Comparison of ENCODE assay signal across 7 cellular contexts in genomic region chr2:16664809-16665745, GRCh38. TPM values are rescaled to one million over a fixed set of nuclear protein-coding genes. Genes with fewer than 3 reads are reported as not detected.
A peak's percentile ranks its signal among the peaks of the same experiment; 100 is the strongest.
DNase-seq lines count a peak whose midpoint lies in the region; ATAC-seq and TF ChIP-seq lines count a peak whose summit lies in the region.

No MANE protein-coding gene starts in this region.

- H2BK5ac ChIP-seq in IMR-90 (ENCODE audit: low read depth, low read length, poor library complexity, severe bottlenecking): no peak overlapping the region

- no peak for TF ChIP-seq CTCF in IMR-90 (conservative IDR thresholded peaks at IDR 0.05; ENCODE audit: low read depth, low read length)
- TF ChIP-seq CTCF in nephron progenitor cell (IDR thresholded peaks at IDR 0.05): no peak

- H3K36me3 Mint-ChIP-seq in nephron progenitor cell (ENCODE audit: low read depth): no peaks in the 10 kb centered on the region

- peak overlapping the region; percentile 74 for H3K4me3 ChIP-seq in IMR-90 (ENCODE audit: insufficient read depth, low read depth, low read length)
- H3K4me3 ChIP-seq in duodenal mucosa (ENCODE audit: low read depth in 1 of 2, low read length in 2 of 2): peak overlapping the region; percentile 47 to 74

- peaks cover 59% of the 10 kb centered on the region for H3K27me3 Mint-ChIP-seq in nephron progenitor cell (ENCODE audit: low read depth, poor library complexity)

- TF ChIP-seq POLR2A in IMR-90 (IDR thresholded peaks at IDR 0.05; ENCODE audit: low read depth, low read length): no peak

- H3K9me1 ChIP-seq in IMR-90 (ENCODE audit: insufficient read depth, low read length): no peaks in the 10 kb centered on the region; the same call in 1 of the 2 replicates

- H3K4me1 ChIP-seq in IMR-90 (ENCODE audit: control insufficient read depth, insufficient read depth, low read length): peaks cover 20% of the 10 kb centered on the region; the same call in 1 of the 2 replicates
- peaks cover 38 to 42% of the 10 kb centered on the region in 2 donors for H3K4me1 ChIP-seq in duodenal mucosa (ENCODE audit: control insufficient read depth in 1 of 2, insufficient read depth in 2 of 2, low read length in 2 of 2)

- dilution Hi-C loops in IMR-90 (cut with HindIII; ENCODE audit: low sequenced_read_pairs, unreplicated experiment): no loop called here

- peak overlapping the region; percentile 88 for H3K4me3 Mint-ChIP-seq in nephron progenitor cell

- peak overlapping the region; percentile 4; the same call in 1 of the 2 replicates for H3K27ac ChIP-seq in IMR-90 (ENCODE audit: insufficient read depth, low read length)
- peak overlapping the region; percentile 15 for H3K27ac ChIP-seq in duodenal mucosa (ENCODE audit: low read depth, low read length)

- H3K4me2 ChIP-seq in IMR-90 (ENCODE audit: low read depth, low read length): peak overlapping the region; percentile 53

- BruUV-seq in IMR-90 (replicated peaks; lab: Mats Ljungman, UMichigan): no TSS peak

- H2BK15ac ChIP-seq in IMR-90 (ENCODE audit: low read depth, low read length): no peak overlapping the region

- H3K4ac ChIP-seq in IMR-90 (ENCODE audit: low read depth, low read length): no peak overlapping the region

- 0 out of 4 replicates have a peak, but pooled peaks cover 0 to 4% of the 10 kb centered on the region in 2 experiments for H3K79me1 ChIP-seq in IMR-90 (ENCODE audit: low read depth in 1 of 2, low read length in 2 of 2)

- peak overlapping the region; percentile 81 for H2AFZ ChIP-seq in IMR-90 (replicated peaks; ENCODE audit: low read length, poor library complexity)

- peak; percentile 7 for ATAC-seq in GM19397 (IDR thresholded peaks at IDR 0.05; ENCODE audit: unreplicated experiment)
- ATAC-seq in IMR-90 (ENCODE audit: low read depth): peak; percentile 60
- no peak for ATAC-seq in HG03457 (IDR thresholded peaks at IDR 0.05; ENCODE audit: unreplicated experiment)

- POLR2A ChIA-PET in IMR-90 (lab: Charles Lee; ENCODE audit: unreplicated experiment): no interaction called here

- no peaks in the 10 kb centered on the region for H3K9me3 Mint-ChIP-seq in nephron progenitor cell

- H3K36me3 ChIP-seq in IMR-90 (ENCODE audit: control insufficient read depth, insufficient read depth, low read length): no peaks in the 10 kb centered on the region
- H3K36me3 ChIP-seq in duodenal mucosa (ENCODE audit: control insufficient read depth in 1 of 2, insufficient read depth in 2 of 2, low read length in 2 of 2): no peaks in the 10 kb centered on the region

- CTCF ChIA-PET in IMR-90 (lab: Yijun Ruan, JAX): no interaction called here

- WGBS in IMR-90 (ENCODE audit: extremely low coverage in 2 of 2, insufficient read length in 1 of 2), 2 experiments: 41% methylated on average over 4 of the region's 33 CpGs; no CpG with 5 or more reads in 1 of the 2 experiments

- H2AK9ac ChIP-seq in IMR-90 (replicated peaks; ENCODE audit: low read depth, low read length, poor library complexity): no peak overlapping the region

- no peak overlapping the region for H2BK20ac ChIP-seq in IMR-90 (ENCODE audit: low read depth, low read length)

- intact Hi-C loops in IMR-90 (cut with micrococcal nuclease): loop anchor here (2.0 to 5.0 kb wide), 4 partner anchors 46 to 92 kb away; no protein-coding TSS in a partner anchor

- H3K4me1 Mint-ChIP-seq in nephron progenitor cell: peaks cover 51% of the 10 kb centered on the region

- H3K9ac ChIP-seq in IMR-90 (ENCODE audit: low read depth, low read length) (peak overlapping the region; percentile 69), duodenal mucosa (ENCODE audit: low read depth in 1 of 2, low read length in 2 of 2) (peak overlapping the region; percentile 48 to 64)

- no peak overlapping the region for H4K91ac ChIP-seq in IMR-90 (ENCODE audit: insufficient read depth, low read depth, low read length)

- H4K20me1 ChIP-seq in IMR-90 (ENCODE audit: insufficient read depth, low read length): no peaks in the 10 kb centered on the region

- no peak for TF ChIP-seq RAD21 in IMR-90 (IDR thresholded peaks at IDR 0.05; ENCODE audit: low read length)

- H3K9me3 ChIP-seq in IMR-90 (ENCODE audit: control insufficient read depth, insufficient read depth, low read length): no peaks in the 10 kb centered on the region
- H3K9me3 ChIP-seq in duodenal mucosa (ENCODE audit: control insufficient read depth in 1 of 2, low read length in 2 of 2): no peaks in the 10 kb centered on the region

- in situ Hi-C loops in IMR-90 (cut with MboI; ENCODE audit: low sequenced_read_pairs): no loop called here

- no peak overlapping the region for H4K5ac ChIP-seq in IMR-90 (ENCODE audit: low read depth, low read length)

- H3K27me3 ChIP-seq in IMR-90 (ENCODE audit: control insufficient read depth, insufficient read depth, low read length) (peaks cover 21% of the 10 kb centered on the region; the same call in 1 of the 2 replicates), duodenal mucosa (ENCODE audit: control insufficient read depth in 1 of 2, insufficient read depth in 2 of 2, low read length in 2 of 2) (peaks cover 8 to 20% of the 10 kb centered on the region in 2 donors)

- H3K18ac ChIP-seq in IMR-90 (ENCODE audit: low read depth, low read length): peak overlapping the region; percentile 21; the same call in 1 of the 2 replicates

- no peak overlapping the region for H2AK5ac ChIP-seq in IMR-90 (ENCODE audit: low read depth, low read length)

- no peak overlapping the region for H3K23ac ChIP-seq in IMR-90 (ENCODE audit: low read depth, low read length)

- H2BK120ac ChIP-seq in IMR-90 (ENCODE audit: low read depth, low read length): no peak overlapping the region

- H3K56ac ChIP-seq in IMR-90 (ENCODE audit: extremely low read depth, insufficient read depth, low read length): no peak overlapping the region

- no peak overlapping the region for H3K27ac Mint-ChIP-seq in nephron progenitor cell

- no peak overlapping the region for H3K14ac ChIP-seq in IMR-90 (replicated peaks; ENCODE audit: low read depth, low read length)

- no peak for DNase-seq in IMR-90
- DNase-seq in nephron progenitor cell: no peak
- DNase-seq in NCI-H1694 (lab: John Stamatoyannopoulos, UW): no peak
- DNase-seq in DMS79 treated with DMSO at 0.1 percent for 48 hours (lab: John Stamatoyannopoulos, UW): no peak

- no peak overlapping the region for H4K8ac ChIP-seq in IMR-90 (ENCODE audit: low read depth in 2 of 2, low read length in 2 of 2)

TF ChIP-seq in IMR-90, 13 proteins besides CTCF, POLR2A, EP300 and RAD21:
- TF ChIP-seq ELK1 (IDR thresholded peaks at IDR 0.05; ENCODE audit: borderline replicate concordance, low read depth, low read length): no peak
- TF ChIP-seq USF2 (IDR thresholded peaks at IDR 0.05; ENCODE audit: low read depth, low read length): no peak
- no peak for TF ChIP-seq MAFK (IDR thresholded peaks at IDR 0.05; ENCODE audit: low read depth, low read length)
- TF ChIP-seq CEBPB (IDR thresholded peaks at IDR 0.05; ENCODE audit: low read depth, low read length): no peak
- no peak for TF ChIP-seq MAZ (IDR thresholded peaks at IDR 0.05; ENCODE audit: borderline replicate concordance, low read depth, low read length)
- TF ChIP-seq RCOR1 (IDR thresholded peaks at IDR 0.05; ENCODE audit: insufficient replicate concordance, low read length): no peak
- TF ChIP-seq BHLHE40 (IDR thresholded peaks at IDR 0.05; ENCODE audit: low read depth, low read length): no peak
- no peak for TF ChIP-seq MXI1 (IDR thresholded peaks at IDR 0.05; ENCODE audit: borderline replicate concordance, low read depth, low read length)
- TF ChIP-seq NFE2L2 (IDR thresholded peaks at IDR 0.05; ENCODE audit: low read depth, low read length): no peak
- no peak for TF ChIP-seq SMC3 (IDR thresholded peaks at IDR 0.05; ENCODE audit: low read depth, low read length)
- TF ChIP-seq FOS (IDR thresholded peaks at IDR 0.05; ENCODE audit: low read depth, low read length): no peak
- no peak for TF ChIP-seq CHD1 (IDR thresholded peaks at IDR 0.05; ENCODE audit: low read depth, low read length)
- no peak for TF ChIP-seq RFX5 (IDR thresholded peaks at IDR 0.05; ENCODE audit: low read depth, low read length)

RNA-seq across cellular contexts. Expression of gene CYRIA, which starts 0.6 kb away (rescaled TPM):
- total RNA-seq in IMR-90 (2012; rRNA removed): 1.7 and 3.8 TPM in 2 replicates
- polyA plus RNA-seq in IMR-90 (2012; rRNA removed): 1.1 and 1.7 TPM in 2 replicates
- 0.36 and 0.37 TPM in 2 replicates for polyA plus RNA-seq in IMR-90 (2012; cell fraction: cytosol; rRNA removed)
- 0.30 and 3.4 TPM in 2 replicates for polyA plus RNA-seq in IMR-90 (2012; cell fraction: nucleus; rRNA removed; ENCODE audit: low replicate concordance)
